26 cellular contexts compared by ENCODE assay signal in the genomic region with DNA sequence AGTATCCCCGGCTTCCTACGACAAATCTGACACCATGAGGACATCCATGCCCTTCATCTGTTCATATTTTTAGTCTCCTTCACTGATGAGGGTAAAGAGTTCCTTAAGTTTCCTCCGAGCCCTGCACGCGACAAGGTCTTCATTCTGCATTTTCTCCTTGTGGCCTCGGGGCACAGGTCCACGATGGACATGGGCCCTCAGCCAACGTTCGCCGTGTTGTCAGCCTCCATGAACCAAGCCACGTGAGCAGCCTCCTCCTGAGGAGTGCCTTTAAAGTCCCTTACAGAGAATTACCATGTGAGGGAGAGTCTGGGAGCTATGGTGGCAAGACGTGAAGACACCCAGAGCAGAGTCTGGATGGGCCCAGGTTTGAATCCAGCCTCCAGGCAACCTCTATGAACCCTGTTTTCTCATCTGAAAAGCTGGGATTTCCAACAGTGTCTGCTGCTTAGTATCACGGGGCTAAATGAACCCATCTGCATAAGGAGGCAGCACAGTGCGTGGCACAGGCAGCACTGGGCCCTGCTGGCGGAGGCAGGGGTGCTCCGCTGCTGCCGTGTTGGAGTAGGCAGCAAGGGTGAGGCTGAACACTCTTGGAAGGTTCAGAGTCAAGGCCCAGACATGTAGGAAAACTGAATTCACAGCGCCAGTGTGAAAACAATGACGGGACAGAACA.
"Had no signal": no experiment of that assay in that cellular context is flagged by ENCODE, and none has a peak within 500 bp of the region (broad histone marks: within the 10 kb centered on the region; RNA-seq: fewer than 3 reads in every experiment).

No MANE protein-coding gene starts in this region.

- ATAC-seq: activated T-helper 17 cell treated with anti-CD3 and anti-CD28 coated beads, Interleukin-2, amount 50 U/mL, for 72 hours had no signal

- H3K27ac Mint-ChIP-seq: activated CD4-positive, alpha-beta memory T cell treated with anti-CD3 and anti-CD28 coated beads for 36 hours; activated naive CD8-positive, alpha-beta T cell treated with anti-CD3 and anti-CD28 coated beads, Interleukin-2, amount 10 ng/mL, durations not matched to agents 7 days and 5 days; activated T-helper 17 cell treated with anti-CD3 and anti-CD28 coated beads, Interleukin-2, amount 50 U/mL, for 72 hours; IgD-negative memory B cell; T-helper 1 cell treated with Interleukin-12 subunit alpha and Interleukin-12 subunit beta and Interleukin-4 antibody, amounts not matched to agents 30 μg/mL and 1 μg/mL, for 36 hours had no signal

- H3K36me3 ChIP-seq: adrenal gland had no signal

- H3K9me3 Mint-ChIP-seq: activated CD4-positive, alpha-beta memory T cell treated with anti-CD3 and anti-CD28 coated beads for 36 hours; activated naive CD8-positive, alpha-beta T cell treated with anti-CD3 and anti-CD28 coated beads, Interleukin-2, amount 10 ng/mL, durations not matched to agents 7 days and 5 days; activated T-helper 17 cell treated with anti-CD3 and anti-CD28 coated beads, Interleukin-2, amount 50 U/mL, for 72 hours; IgD-negative memory B cell; T-helper 1 cell treated with Interleukin-12 subunit alpha and Interleukin-12 subunit beta and Interleukin-4 antibody, amounts not matched to agents 30 μg/mL and 1 μg/mL, for 36 hours had no signal

- H3K4me1 ChIP-seq: adrenal gland, Peyer's patch had no signal

- H3K9me3 ChIP-seq: adrenal gland, Peyer's patch had no signal

- H3K4me1 Mint-ChIP-seq: activated naive CD8-positive, alpha-beta T cell treated with anti-CD3 and anti-CD28 coated beads, Interleukin-2, amount 10 ng/mL, durations not matched to agents 7 days and 5 days had no signal

- H3K4me3 ChIP-seq: adrenal gland, Peyer's patch had no signal

- H3K27ac ChIP-seq: adrenal gland, Peyer's patch, RWPE1 had no signal

- H3K27me3 ChIP-seq: adrenal gland, Peyer's patch had no signal

- H3K4me3 Mint-ChIP-seq: activated CD4-positive, alpha-beta memory T cell treated with anti-CD3 and anti-CD28 coated beads for 36 hours; activated naive CD8-positive, alpha-beta T cell treated with anti-CD3 and anti-CD28 coated beads, Interleukin-2, amount 10 ng/mL, durations not matched to agents 7 days and 5 days; activated T-helper 17 cell treated with anti-CD3 and anti-CD28 coated beads, Interleukin-2, amount 50 U/mL, for 72 hours; IgD-negative memory B cell; T-helper 1 cell treated with Interleukin-12 subunit alpha and Interleukin-12 subunit beta and Interleukin-4 antibody, amounts not matched to agents 30 μg/mL and 1 μg/mL, for 36 hours had no signal

- DNase-seq: activated CD4-positive, alpha-beta memory T cell treated with anti-CD3 and anti-CD28 coated beads for 36 hours; activated CD4-positive, alpha-beta T cell treated with anti-CD3 and anti-CD28 coated beads for 48 hours; activated CD4-positive, CD25-positive, alpha-beta regulatory T cell treated with anti-CD3 and anti-CD28 coated beads, Interleukin-2, amount 50 U/mL, for 72 hours; activated CD8-positive, alpha-beta memory T cell treated with anti-CD3 and anti-CD28 coated beads for 24 hours; activated naive CD4-positive, alpha-beta T cell treated with anti-CD3 and anti-CD28 coated beads, Interleukin-2, amount 50 U/mL, for 16 hours; activated naive CD8-positive, alpha-beta T cell treated with anti-CD3 and anti-CD28 coated beads, Interleukin-2, amount 10 ng/mL, durations not matched to agents 7 days and 5 days; activated T-cell treated with anti-CD3 and anti-CD28 coated beads, Interleukin-2, amount 50 U/mL, for 48 hours; adrenal gland; anterior cingulate cortex; caudate nucleus; KG1; MV-4-11; NCI-H1092 treated with DMSO at 0.1 percent for 48 hours; NCI-H1417 treated with DMSO at 0.1 percent for 48 hours; NCI-H1694 treated with DMSO at 0.1 percent for 48 hours; NCI-H2029 treated with DMSO at 0.1 percent for 48 hours; NCI-H345; NCI-H510A treated with DMSO at 0.1 percent for 48 hours; NCI-H69; NK-92 treated with Interleukin-12 subunit alpha and Interleukin-12 subunit beta, amount 100 ng/mL, for 24 hours; Peyer's patch; SHP77 treated with DMSO at 0.1 percent for 48 hours had no signal
